In genomic region chr2:147846382-147847081, GRCh38 we compare ENCODE assay signal across 8 cellular contexts. TPM values are rescaled to one million over a fixed set of nuclear protein-coding genes. Genes with fewer than 3 reads are reported as not detected.
DNase-seq lines count a peak whose midpoint lies in the region; TF ChIP-seq lines count a peak whose summit lies in the region.

No MANE protein-coding gene starts in this region.

- peak overlapping the region; percentile 61 for H3K4me3 ChIP-seq in fibroblast of pulmonary artery (replicated peaks; ENCODE audit: low read depth, low read length)

- no peak for TF ChIP-seq CTCF in RWPE1 (conservative IDR thresholded peaks at IDR 0.05; ENCODE audit: low read depth)
- no peak for TF ChIP-seq CTCF in fibroblast of pulmonary artery (IDR thresholded peaks at IDR 0.05; ENCODE audit: low read length, missing control alignments)

- DNase-seq in NCI-H1105 treated with DMSO at 0.1 percent for 48 hours (lab: John Stamatoyannopoulos, UW), result peak; percentile 9
- no peak for DNase-seq in NCI-H1105 (lab: John Stamatoyannopoulos, UW)
- peak; percentile 16 for DNase-seq in RWPE1 (ENCODE audit: low spot score)
- peak; percentile 19 for DNase-seq in fibroblast of pulmonary artery (ENCODE audit: low read depth)
- DNase-seq in putamen (ENCODE audit: low spot score), result peak; percentile 7
- DNase-seq in H4 (ENCODE audit: low spot score), result no peak
- DNase-seq in amniotic stem cell (lab: John Stamatoyannopoulos, UW), result no peak
- no peak for DNase-seq in NK-92 (lab: John Stamatoyannopoulos, UW; ENCODE audit: unreplicated experiment)

- H3K27ac ChIP-seq in RWPE1, result no peak overlapping the region

- CTCF ChIA-PET in RWPE1 (lab: Yijun Ruan, JAX), result no interaction called here

- POLR2A ChIA-PET in RWPE1 (lab: Yijun Ruan, JAX; ENCODE audit: low non-redundant PET), result no interaction called here

RNA-seq across cellular contexts. Expression of gene ACVR2A, which starts 1.7 kb away (rescaled TPM):
- 7.9 and 8.1 TPM in 2 replicates for total RNA-seq in H4 (2014; rRNA removed; shearing (Covaris generic))

Comparison
In these comparisons a context has a peak if more than half of its experiments do, and no peak if none do; other contexts are left out.
1. DNase-seq: peak in NCI-H1105 treated with DMSO at 0.1 percent for 48 hours (single experiment), RWPE1 (single experiment), fibroblast of pulmonary artery (single experiment) and putamen (single experiment); none in NCI-H1105 (single experiment), H4 (single experiment), amniotic stem cell (single experiment) and NK-92 (single experiment).